In genomic region chr3:172107403-172107802, GRCh38 we compare ENCODE assay signal across 8 cellular contexts.
DNase-seq lines count a peak whose midpoint lies in the region; ATAC-seq and TF ChIP-seq lines count a peak whose summit lies in the region.

No MANE protein-coding gene starts in this region.

- H3K27me3 ChIP-seq in duodenal mucosa (ENCODE audit: control insufficient read depth in 1 of 2, insufficient read depth in 2 of 2, low read length in 2 of 2): no peaks in the 10 kb centered on the region

- TF ChIP-seq POLR2A in GM18526 (IDR thresholded peaks at IDR 0.05; ENCODE audit: extremely low read depth, insufficient read length): peak; percentile 19

- H3K27ac ChIP-seq in duodenal mucosa (ENCODE audit: low read depth, low read length): peak overlapping the region; percentile 5

- DNase-seq in T follicular helper cell (ENCODE audit: low read depth): peak; percentile 9
- peak; percentile 18 to 39 for DNase-seq in stimulated activated CD8-positive, alpha-beta memory T cell treated with anti-CD3 and anti-CD28 coated beads, Interleukin-2, amount 100 ng/mL, for 48 hours (ENCODE audit: low read depth in 2 of 2)
- no peak for DNase-seq in NCI-H526 treated with DMSO at 0.1 percent for 48 hours (lab: John Stamatoyannopoulos, UW)
- DNase-seq in mesenteric fat pad (ENCODE audit: low spot score): no peak
- no peak for DNase-seq in mucosa of gallbladder (ENCODE audit: low spot score)

- no peaks in the 10 kb centered on the region for H3K36me3 ChIP-seq in duodenal mucosa (ENCODE audit: control insufficient read depth in 1 of 2, insufficient read depth in 2 of 2, low read length in 2 of 2)

- H3K4me3 ChIP-seq in duodenal mucosa (ENCODE audit: low read depth in 1 of 2, low read length in 2 of 2): no peak overlapping the region

- H3K4me1 ChIP-seq in duodenal mucosa (ENCODE audit: control insufficient read depth in 1 of 2, insufficient read depth in 2 of 2, low read length in 2 of 2): peaks cover 10 to 43% of the 10 kb centered on the region in 2 donors

- H3K9ac ChIP-seq in duodenal mucosa (ENCODE audit: low read depth in 1 of 2, low read length in 2 of 2): no peak overlapping the region

- no peaks in the 10 kb centered on the region for H3K9me3 ChIP-seq in duodenal mucosa (ENCODE audit: control insufficient read depth in 1 of 2, low read length in 2 of 2)

- peak; percentile 93 for ATAC-seq in HG02798 (IDR thresholded peaks at IDR 0.05; ENCODE audit: poor library complexity, unreplicated experiment)

Comparison
In these comparisons a context has a peak if more than half of its experiments do, and no peak if none do; other contexts are left out.
1. DNase-seq: peak in T follicular helper cell (single experiment) and stimulated activated CD8-positive, alpha-beta memory T cell treated with anti-CD3 and anti-CD28 coated beads, Interleukin-2, amount 100 ng/mL, for 48 hours (2 of 2); none in NCI-H526 treated with DMSO at 0.1 percent for 48 hours (single experiment), mesenteric fat pad (single experiment) and mucosa of gallbladder (single experiment).